8 cellular contexts compared by ENCODE assay signal in genomic region chr5:1634337-1634661, GRCh38.
DNase-seq lines count a peak whose midpoint lies in the region; ATAC-seq lines count a peak whose summit lies in the region.

No MANE protein-coding gene starts in this region.

- H3K27me3 Mint-ChIP-seq in activated naive CD8-positive, alpha-beta T cell: no peaks in the 10 kb centered on the region
- peaks cover 8% of the 10 kb centered on the region for H3K27me3 Mint-ChIP-seq in stimulated activated naive CD8-positive, alpha-beta T cell treated with anti-CD3 and anti-CD28 coated beads, Interleukin-15, amount 100 ng/mL, for 72 hours

- no peaks in the 10 kb centered on the region for H3K36me3 Mint-ChIP-seq in activated naive CD8-positive, alpha-beta T cell

- peak overlapping the region; percentile 92 for H3K27ac Mint-ChIP-seq in activated naive CD8-positive, alpha-beta T cell
- peak overlapping the region; percentile 89 to 98 for H3K27ac Mint-ChIP-seq in stimulated activated naive CD8-positive, alpha-beta T cell treated with anti-CD3 and anti-CD28 coated beads, Interleukin-15, amount 100 ng/mL, for 72 hours

- H3K9me3 Mint-ChIP-seq in activated naive CD8-positive, alpha-beta T cell (ENCODE audit: low read depth): no peaks in the 10 kb centered on the region
- no peaks in the 10 kb centered on the region for H3K9me3 Mint-ChIP-seq in stimulated activated naive CD8-positive, alpha-beta T cell treated with anti-CD3 and anti-CD28 coated beads, Interleukin-15, amount 100 ng/mL, for 72 hours

- H3K4me1 Mint-ChIP-seq in activated naive CD8-positive, alpha-beta T cell (ENCODE audit: low read depth): peaks cover 35% of the 10 kb centered on the region
- H3K4me1 Mint-ChIP-seq in stimulated activated naive CD8-positive, alpha-beta T cell treated with anti-CD3 and anti-CD28 coated beads, Interleukin-15, amount 100 ng/mL, for 72 hours: peaks cover 55% of the 10 kb centered on the region

- peak overlapping the region; percentile 94 for H3K4me3 Mint-ChIP-seq in activated naive CD8-positive, alpha-beta T cell
- H3K4me3 Mint-ChIP-seq in stimulated activated naive CD8-positive, alpha-beta T cell treated with anti-CD3 and anti-CD28 coated beads, Interleukin-15, amount 100 ng/mL, for 72 hours: peak overlapping the region; percentile 93 to 96

- no peak for ATAC-seq in stimulated activated naive CD8-positive, alpha-beta T cell treated with anti-CD3 and anti-CD28 coated beads, Interleukin-15, amount 100 ng/mL, for 72 hours
- no peak for ATAC-seq in GM18909 (IDR thresholded peaks at IDR 0.05; ENCODE audit: poor library complexity, unreplicated experiment)

- peak; percentile 59 for DNase-seq in NCI-H146 (lab: John Stamatoyannopoulos, UW)
- no peak for DNase-seq in NCI-H146 treated with DMSO at 0.1 percent for 48 hours (lab: John Stamatoyannopoulos, UW; ENCODE audit: unreplicated experiment)
- DNase-seq in islet precursor cell: peak; percentile 34
- DNase-seq in stimulated activated naive CD8-positive, alpha-beta T cell treated with anti-CD3 and anti-CD28 coated beads, Interleukin-15, amount 100 ng/mL, for 72 hours: no peak
- no peak for DNase-seq in SKM-1 (lab: John Stamatoyannopoulos, UW; ENCODE audit: unreplicated experiment)
- no peak for DNase-seq in NCI-H1694 treated with DMSO at 0.1 percent for 48 hours (lab: John Stamatoyannopoulos, UW)

Comparison
In these comparisons a context has a peak if more than half of its experiments do, and no peak if none do; other contexts are left out.
1. DNase-seq: peak in NCI-H146 (single experiment) and islet precursor cell (single experiment); none in NCI-H146 treated with DMSO at 0.1 percent for 48 hours (single experiment), stimulated activated naive CD8-positive, alpha-beta T cell treated with anti-CD3 and anti-CD28 coated beads, Interleukin-15, amount 100 ng/mL, for 72 hours (0 of 2), SKM-1 (single experiment) and NCI-H1694 treated with DMSO at 0.1 percent for 48 hours (single experiment).